In genomic region chr3:41176554-41176953, GRCh38 we compare ENCODE assay signal across 15 cellular contexts.
"Had no signal": no experiment of that assay in that cellular context is flagged by ENCODE, and none has a peak within 500 bp of the region (broad histone marks: within the 10 kb centered on the region; RNA-seq: fewer than 3 reads in every experiment).

No MANE protein-coding gene starts in this region.

- DNase-seq: activated CD4-positive, alpha-beta T cell treated with anti-CD3 and anti-CD28 coated beads, Interleukin-2, amount 10 ng/mL, durations not matched to agents 7 days and 5 days; activated CD8-positive, alpha-beta memory T cell treated with anti-CD3 and anti-CD28 coated beads, Interleukin-2, amount 50 U/mL, for 4 hours; activated effector memory CD4-positive, alpha-beta T cell treated with anti-CD3 and anti-CD28 coated beads, Interleukin-2, amount 50 U/mL, for 16 hours; activated naive CD4-positive, alpha-beta T cell treated with anti-CD3 and anti-CD28 coated beads, Interleukin-2, amount 50 U/mL, for 16 hours; activated T-cell treated with anti-CD3 and anti-CD28 coated beads, Interleukin-2, amount 50 U/mL, for 72 hours; aorta; cortex of kidney; gastrocnemius medialis; head of caudate nucleus; mesendoderm; pancreas; sigmoid colon; stimulated activated naive CD4-positive, alpha-beta T cell; thyroid gland had no signal

- FAIRE-seq: pancreas had no signal

- H3K36me3 ChIP-seq: gastrocnemius medialis, neutrophil, pancreas, sigmoid colon, thyroid gland had no signal

- H3K9me3 ChIP-seq: gastrocnemius medialis, neutrophil, pancreas, sigmoid colon, thyroid gland had no signal

- H3K4me3 ChIP-seq: gastrocnemius medialis, pancreas, sigmoid colon, thyroid gland had no signal

- H3K27ac ChIP-seq: gastrocnemius medialis, neutrophil, pancreas, thyroid gland had no signal

- H3K27me3 ChIP-seq: gastrocnemius medialis, pancreas, sigmoid colon, thyroid gland had no signal

- H3K4me1 ChIP-seq: gastrocnemius medialis, pancreas, thyroid gland had no signal
